ENCODE assay signal across 9 cellular contexts in genomic region chr6:128725271-128726233, GRCh38.
DNase-seq lines count a peak whose midpoint lies in the region; ATAC-seq and TF ChIP-seq lines count a peak whose summit lies in the region.
"Had no signal": no experiment of that assay in that cellular context is flagged by ENCODE, and none has a peak within 500 bp of the region (broad histone marks: within the 10 kb centered on the region; RNA-seq: fewer than 3 reads in every experiment).

No MANE protein-coding gene starts in this region.

- no peak for TF ChIP-seq EP300 in ovary (IDR thresholded peaks at IDR 0.05)

- peak; percentile 60 for TF ChIP-seq RAD21 in HCT116 (IDR thresholded peaks at IDR 0.05; ENCODE audit: low read depth)

- H3K27ac ChIP-seq in HCT116 (ENCODE audit: low read depth, low read length), result no peak overlapping the region
- H3K27ac ChIP-seq in epithelial cell of prostate, result peak overlapping the region; percentile 16
- no peak overlapping the region for H3K27ac ChIP-seq in ovary

- H3K9ac ChIP-seq in HCT116 (ENCODE audit: low read length), result no peak overlapping the region

- no peak overlapping the region for H3K4me3 ChIP-seq in HCT116 (replicated peaks in 1 of 2; ENCODE audit: low read depth in 1 of 2, low read length in 2 of 2)
- H3K4me3 ChIP-seq in ovary, result no peak overlapping the region

- no peaks in the 10 kb centered on the region for H3K79me2 ChIP-seq in HCT116 (ENCODE audit: insufficient read depth, low read length)

- intact Hi-C loops in HCT116 (cut with micrococcal nuclease) (loop anchor here (1.0 to 10.0 kb wide), 5 partner anchors 527 to 1171 kb away; no protein-coding TSS in a partner anchor), ovary (cut with DNase I) (loop anchor here in 1 of 4 donors (5.0 kb wide), 1 partner anchor 527 kb away; no protein-coding TSS in a partner anchor)

- no peak for TF ChIP-seq POLR2A in HCT116 (IDR thresholded peaks at IDR 0.05; ENCODE audit: borderline replicate concordance, extremely low read depth, insufficient read depth, insufficient read length)
- TF ChIP-seq POLR2A in ovary (IDR thresholded peaks at IDR 0.05), result no peak

- H3K27me3 ChIP-seq in HCT116 (ENCODE audit: insufficient read depth, low read length) (no peaks in the 10 kb centered on the region), ovary (no peaks in the 10 kb centered on the region)

- no peaks in the 10 kb centered on the region for H3K9me2 ChIP-seq in HCT116 (ENCODE audit: insufficient read depth)

- BruUV-seq in HCT116 (replicated peaks; lab: Mats Ljungman, UMichigan), result no TSS peak

- DNase-seq in NCI-H2196 (lab: John Stamatoyannopoulos, UW; ENCODE audit: unreplicated experiment) (peak; percentile 2), NCI-H2196 treated with DMSO at 0.1 percent for 48 hours (lab: John Stamatoyannopoulos, UW; ENCODE audit: unreplicated experiment) (no peak), HCT116 (ENCODE audit: low read depth, low spot score) (peak; percentile 41), RPMI8226 (peak; percentile 9), epithelial cell of prostate (ENCODE audit: low read depth, low spot score) (no peak), ovary (peak in 3 of 5 donors; percentile 23 to 48 (median 28)), NCI-H128 (lab: John Stamatoyannopoulos, UW; ENCODE audit: unreplicated experiment) (no peak)
- DNase-seq: right cardiac atrium had no signal

- RAD21 ChIA-PET in HCT116 (lab: Charles Lee; ENCODE audit: low non-redundant PET in 1 of 2, low total read pairs in 2 of 2, uncharacterized antibody in 2 of 2, unreplicated experiment in 2 of 2), result no interaction called here

- no peak overlapping the region for H3K4me2 ChIP-seq in HCT116 (ENCODE audit: low read length)

- H2AFZ ChIP-seq in HCT116 (ENCODE audit: low read depth, low read length, poor library complexity, severe bottlenecking), result peak overlapping the region; percentile 41

- no peaks in the 10 kb centered on the region for H3K9me3 ChIP-seq in HCT116 (ENCODE audit: control insufficient read depth in 1 of 2, insufficient read depth in 1 of 2, low read depth in 1 of 2, low read length in 2 of 2)
- no peaks in the 10 kb centered on the region for H3K9me3 ChIP-seq in ovary

- WGBS in ovary, 3 donors, result 17 to 29% (median 24%) methylated on average over 3 of the region's 3 CpGs

- peak; percentile 44 to 78 (median 58); a peak in 5 of 6 replicates for TF ChIP-seq CTCF in HCT116 (IDR thresholded peaks at IDR 0.05 in 2 of 3, conservative IDR thresholded peaks at IDR 0.05 in 1 of 3; ENCODE audit: borderline replicate concordance in 1 of 3, insufficient read depth in 1 of 3, low read depth in 2 of 3, low read length in 2 of 3)
- TF ChIP-seq CTCF in ovary (IDR thresholded peaks at IDR 0.05), result peak in 2 of 3 donors; percentile 60 to 65

- H4K20me1 ChIP-seq in HCT116 (ENCODE audit: insufficient read depth), result no peaks in the 10 kb centered on the region

- H3K4me1 ChIP-seq in HCT116 (ENCODE audit: control insufficient read depth in 1 of 2, insufficient read depth in 2 of 2, low read length in 2 of 2) (no peaks in the 10 kb centered on the region), ovary (ENCODE audit: insufficient read depth) (no peaks in the 10 kb centered on the region)

- CTCF ChIA-PET in HCT116 (lab: Charles Lee), result interaction anchor here (0.7 to 1.0 kb wide), 5 partner anchors 11 to 988 kb away, joined by 3 to 6 read pairs (median 3); no protein-coding TSS in a partner anchor

- ATAC-seq in HCT116, result no peak
- ATAC-seq in GM18519 (IDR thresholded peaks at IDR 0.05; ENCODE audit: low FRiP score, unreplicated experiment), result no peak

- H3K36me3 ChIP-seq in HCT116 (ENCODE audit: control insufficient read depth in 1 of 2, insufficient read depth in 2 of 2, low read length in 2 of 2) (no peaks in the 10 kb centered on the region), ovary (no peaks in the 10 kb centered on the region)

- POLR2A ChIA-PET in HCT116 (lab: Charles Lee), result no interaction called here

TF ChIP-seq in HCT116, 20 proteins besides CTCF, POLR2A, EP300 and RAD21:
- TF ChIP-seq FOSL1 (IDR thresholded peaks at IDR 0.05; ENCODE audit: low read depth) (no peak), ATF3 (IDR thresholded peaks at IDR 0.05) (no peak), SRF (IDR thresholded peaks at IDR 0.05; ENCODE audit: low read depth) (no peak), TCF7L2 (IDR thresholded peaks at IDR 0.05; ENCODE audit: borderline replicate concordance, extremely low read depth, insufficient read depth, insufficient read length) (no peak), SP1 (IDR thresholded peaks at IDR 0.05; ENCODE audit: low read depth) (no peak), EZH2 (IDR thresholded peaks at IDR 0.05) (no peak), YY1 (IDR thresholded peaks at IDR 0.05; ENCODE audit: extremely low read depth, insufficient replicate concordance, low read depth, low read length) (no peak), ZNF274 (IDR thresholded peaks at IDR 0.05; ENCODE audit: low read depth, low read length) (no peak), EGR1 (IDR thresholded peaks at IDR 0.05; ENCODE audit: low read depth) (no peak), JUND (IDR thresholded peaks at IDR 0.05) (no peak), CBX3 (IDR thresholded peaks at IDR 0.05; ENCODE audit: low read depth) (no peak), ZBTB33 (IDR thresholded peaks at IDR 0.05; ENCODE audit: extremely low read depth, insufficient replicate concordance, low read length) (no peak), MAX (IDR thresholded peaks at IDR 0.05) (no peak)

Comparison
In these comparisons a context has a peak if more than half of its experiments do, and no peak if none do; other contexts are left out.
1. DNase-seq: peak in NCI-H2196 (single experiment), HCT116 (single experiment), RPMI8226 (single experiment) and ovary (3 of 5); none in NCI-H2196 treated with DMSO at 0.1 percent for 48 hours (single experiment), epithelial cell of prostate (single experiment) and NCI-H128 (single experiment).